10 cellular contexts compared by ENCODE assay signal in genomic region chr13:97254809-97255208, GRCh38. TPM values are rescaled to one million over a fixed set of nuclear protein-coding genes. Genes with fewer than 3 reads are reported as not detected.
A peak's percentile ranks its signal among the peaks of the same experiment; 100 is the strongest.
DNase-seq lines count a peak whose midpoint lies in the region; ATAC-seq, FAIRE-seq and TF ChIP-seq lines count a peak whose summit lies in the region.
"Had no signal": no experiment of that assay in that cellular context is flagged by ENCODE, and none has a peak within 500 bp of the region (broad histone marks: within the 10 kb centered on the region; RNA-seq: fewer than 3 reads in every experiment).

No MANE protein-coding gene starts in this region.

- no peak overlapping the region for H3K4me2 ChIP-seq in GM23338

- no peaks in the 10 kb centered on the region for H3K9me2 ChIP-seq in GM23338 (ENCODE audit: insufficient read depth)

- H2AFZ ChIP-seq in GM23338: peak overlapping the region; percentile 30; the same call in 1 of the 2 replicates

- peak; percentile 95 for FAIRE-seq in RCC 7860 (lab: Jason Lieb, UNC)

- 31 to 55% methylated on average over 3 of the region's 3 CpGs for WGBS in esophagus squamous epithelium, 2 donors

- intact Hi-C loops in esophagus squamous epithelium (cut with DNase I): no loop called here
- intact Hi-C loops in gastrocnemius medialis (cut with DNase I; ENCODE audit: low total_unique reads): loop anchor here (10.0 kb wide), 1 partner anchor 180 kb away; the partner anchor contains the start of gene RAP2A

- H3K79me2 ChIP-seq in GM23338 (replicated peaks; ENCODE audit: insufficient read depth): no peaks in the 10 kb centered on the region

- no peak overlapping the region for H3K27ac Mint-ChIP-seq in GM23338
- no peak overlapping the region for H3K27ac Mint-ChIP-seq in activated naive CD4-positive, alpha-beta T cell treated with anti-CD3 and anti-CD28 coated beads, Interleukin-2, amount 10 ng/mL, durations not matched to agents 7 days and 5 days
- H3K27ac Mint-ChIP-seq: IgD-negative memory B cell had no signal

- peaks cover 3% of the 10 kb centered on the region for H3K27me3 Mint-ChIP-seq in GM23338 (ENCODE audit: insufficient read depth, low read depth, poor library complexity)
- no peaks in the 10 kb centered on the region for H3K27me3 Mint-ChIP-seq in activated naive CD4-positive, alpha-beta T cell treated with anti-CD3 and anti-CD28 coated beads, Interleukin-2, amount 10 ng/mL, durations not matched to agents 7 days and 5 days
- H3K27me3 Mint-ChIP-seq: IgD-negative memory B cell had no signal

- TF ChIP-seq CTCF in GM23338 (conservative IDR thresholded peaks at IDR 0.05; ENCODE audit: low read depth in 2 of 2) (no peak), esophagus squamous epithelium (IDR thresholded peaks at IDR 0.05) (no peak), gastrocnemius medialis (IDR thresholded peaks at IDR 0.05 in 4 of 5, conservative IDR thresholded peaks at IDR 0.05 in 1 of 5) (no peak)

- H3K4me3 ChIP-seq in GM23338: no peak overlapping the region
- H3K4me3 ChIP-seq in esophagus squamous epithelium: no peak overlapping the region
- no peak overlapping the region for H3K4me3 ChIP-seq in gastrocnemius medialis

- H3K4me3 Mint-ChIP-seq in GM23338: no peak overlapping the region
- H3K4me3 Mint-ChIP-seq in activated naive CD4-positive, alpha-beta T cell treated with anti-CD3 and anti-CD28 coated beads, Interleukin-2, amount 10 ng/mL, durations not matched to agents 7 days and 5 days: no peak overlapping the region
- H3K4me3 Mint-ChIP-seq: IgD-negative memory B cell had no signal

- no peaks in the 10 kb centered on the region for H3K27me3 ChIP-seq in GM23338 (ENCODE audit: insufficient read depth)
- H3K27me3 ChIP-seq in esophagus squamous epithelium: no peaks in the 10 kb centered on the region
- no peaks in the 10 kb centered on the region for H3K27me3 ChIP-seq in gastrocnemius medialis

- H3K9me3 Mint-ChIP-seq in GM23338: no peaks in the 10 kb centered on the region
- no peaks in the 10 kb centered on the region for H3K9me3 Mint-ChIP-seq in activated naive CD4-positive, alpha-beta T cell treated with anti-CD3 and anti-CD28 coated beads, Interleukin-2, amount 10 ng/mL, durations not matched to agents 7 days and 5 days

- peaks cover 45% of the 10 kb centered on the region for H3K4me1 Mint-ChIP-seq in GM23338
- H3K4me1 Mint-ChIP-seq in activated naive CD4-positive, alpha-beta T cell treated with anti-CD3 and anti-CD28 coated beads, Interleukin-2, amount 10 ng/mL, durations not matched to agents 7 days and 5 days: peaks cover 23% of the 10 kb centered on the region

- DNase-seq in GM23338 (ENCODE audit: low spot score): no peak
- peak; percentile 91 for DNase-seq in RCC 7860 (ENCODE audit: low spot score)
- no peak for DNase-seq in esophagus squamous epithelium (lab: John Stamatoyannopoulos, UW)
- DNase-seq in gastrocnemius medialis: no peak
- no peak for DNase-seq in activated naive CD4-positive, alpha-beta T cell treated with anti-CD3 and anti-CD28 coated beads, Interleukin-2, amount 10 ng/mL, durations not matched to agents 7 days and 5 days
- no peak for DNase-seq in amygdala (lab: John Stamatoyannopoulos, UW)
- no peak for DNase-seq in DMS53 (lab: John Stamatoyannopoulos, UW)
- DNase-seq: effector memory CD4-positive, alpha-beta T cell had no signal

- no peaks in the 10 kb centered on the region for H3K36me3 Mint-ChIP-seq in GM23338 (ENCODE audit: low read depth)
- peaks cover 2% of the 10 kb centered on the region for H3K36me3 Mint-ChIP-seq in activated naive CD4-positive, alpha-beta T cell treated with anti-CD3 and anti-CD28 coated beads, Interleukin-2, amount 10 ng/mL, durations not matched to agents 7 days and 5 days

- H3K36me3 ChIP-seq in GM23338 (ENCODE audit: insufficient read depth): no peaks in the 10 kb centered on the region
- no peaks in the 10 kb centered on the region for H3K36me3 ChIP-seq in esophagus squamous epithelium
- no peaks in the 10 kb centered on the region for H3K36me3 ChIP-seq in gastrocnemius medialis

- H3K9me3 ChIP-seq in esophagus squamous epithelium (no peaks in the 10 kb centered on the region), gastrocnemius medialis (no peaks in the 10 kb centered on the region)

- peaks cover 32% of the 10 kb centered on the region for H3K4me1 ChIP-seq in GM23338 (ENCODE audit: insufficient read depth)
- H3K4me1 ChIP-seq in esophagus squamous epithelium: peaks cover 35 to 78% (median 67%) of the 10 kb centered on the region in 3 donors
- H3K4me1 ChIP-seq in gastrocnemius medialis: peaks cover 87 to 94% of the 10 kb centered on the region in 2 donors

- H4K20me1 ChIP-seq in GM23338 (replicated peaks; ENCODE audit: insufficient read depth): no peaks in the 10 kb centered on the region

- no peak for ATAC-seq in GM23338
- ATAC-seq in gastrocnemius medialis: no peak
- ATAC-seq in HG03097 (IDR thresholded peaks at IDR 0.05; ENCODE audit: low FRiP score, unreplicated experiment): no peak

- in situ Hi-C loops in gastrocnemius medialis (cut with MboI; ENCODE audit: low sequenced_read_pairs in 4 of 4): no loop called here

- CTCF ChIA-PET in activated naive CD4-positive, alpha-beta T cell treated with anti-CD3 and anti-CD28 coated beads, Interleukin-2, amount 10 ng/mL, durations not matched to agents 7 days and 5 days (lab: Charles Lee): no interaction called here

- H3K27ac ChIP-seq in GM23338 (ENCODE audit: low read depth) (no peak overlapping the region), esophagus squamous epithelium (peak overlapping the region; percentile 53 to 71 (median 64)), gastrocnemius medialis (peak overlapping the region; percentile 72 to 87 (median 76))

- H3F3A ChIP-seq in GM23338 (replicated peaks; ENCODE audit: low read depth): no peaks in the 10 kb centered on the region

- TF ChIP-seq POLR2A in esophagus squamous epithelium (IDR thresholded peaks at IDR 0.05) (no peak), gastrocnemius medialis (IDR thresholded peaks at IDR 0.05) (no peak)

TF ChIP-seq in GM23338, 12 proteins besides CTCF, POLR2A, EP300 and RAD21 (continues in another document):
- TF ChIP-seq NANOG (IDR thresholded peaks at IDR 0.05; ENCODE audit: borderline replicate concordance): no peak
- TF ChIP-seq POLR2AphosphoS5 (IDR thresholded peaks at IDR 0.05; ENCODE audit: low read depth): no peak
- no peak for TF ChIP-seq ZNF331 (CRISPR knock-in tag; IDR thresholded peaks at IDR 0.05; ENCODE audit: low read depth)
- no peak for TF ChIP-seq ETS1 (IDR thresholded peaks at IDR 0.05)
- no peak for TF ChIP-seq ZNF114 (CRISPR knock-in tag; IDR thresholded peaks at IDR 0.05)
- TF ChIP-seq STAT1 (IDR thresholded peaks at IDR 0.05; ENCODE audit: unreplicated experiment): no peak
- TF ChIP-seq REST (IDR thresholded peaks at IDR 0.05; ENCODE audit: unreplicated experiment): no peak

RNA-seq across cellular contexts. Expression of gene MBNL2, which starts 32.7 kb away (rescaled TPM):
- 1.3 and 3.2 TPM in 2 replicates for total RNA-seq in GM23338 (2014; rRNA removed; shearing (Covaris generic))
- polyA plus RNA-seq in GM23338 (2016; fragmentation: Nextera tagmentation; extraction: Ambion mirVana): 0.49 and 0.55 TPM in 2 replicates
- 10 to 100 TPM; 18.3 to 58.7 (median 29.7) TPM for total RNA-seq in esophagus squamous epithelium
- total RNA-seq in gastrocnemius medialis: 10 to 100 TPM; 47.9 to 92.0 (median 71.3) TPM
